In genomic region chr17:27421111-27421510, GRCh38 we compare ENCODE assay signal across 29 cellular contexts.
"Had no signal": no experiment of that assay in that cellular context is flagged by ENCODE, and none has a peak within 500 bp of the region (broad histone marks: within the 10 kb centered on the region; RNA-seq: fewer than 3 reads in every experiment).

No MANE protein-coding gene starts in this region.

- H3K27me3 Mint-ChIP-seq: naive thymus-derived CD4-positive, alpha-beta T cell; progenitor cell of endocrine pancreas; stimulated activated naive CD8-positive, alpha-beta T cell treated with anti-CD3 and anti-CD28 coated beads, Interleukin-15, Interleukin-2, amounts not matched to agents 100 ng/mL and 50 ng/mL, for 24 hours had no signal

- H3K27ac ChIP-seq: neural progenitor cell, neutrophil, pancreas, psoas muscle, right lobe of liver, skin epidermis, spleen, stomach, thoracic aorta, thyroid gland, tibial nerve, upper lobe of left lung, uterus had no signal

- H3K27ac Mint-ChIP-seq: naive thymus-derived CD4-positive, alpha-beta T cell; natural killer cell; nephron; neural progenitor cell; progenitor cell of endocrine pancreas; stimulated activated effector memory CD8-positive, alpha-beta T cell treated with anti-CD3 and anti-CD28 coated beads, Interleukin-12 subunit alpha, Interleukin-12 subunit beta, amount 100 ng/mL, for 72 hours; stimulated activated naive B cell treated with anti-CD40 and anti-IgM and Interleukin-4, amounts not matched to agents 10 μg/mL and 1 μg/mL and 100 μg/mL, for 72 hours; stimulated activated naive CD8-positive, alpha-beta T cell treated with anti-CD3 and anti-CD28 coated beads, Interleukin-15, Interleukin-2, amounts not matched to agents 100 ng/mL and 50 ng/mL, for 24 hours had no signal

- H3K9ac ChIP-seq: neural progenitor cell had no signal

- H3K4me3 ChIP-seq: neural progenitor cell, pancreas, psoas muscle, right lobe of liver, skin epidermis, smooth muscle cell, spleen, stomach, thoracic aorta, thyroid gland, tibial nerve, upper lobe of left lung, uterus had no signal

- H3K4me3 Mint-ChIP-seq: naive thymus-derived CD4-positive, alpha-beta T cell; natural killer cell; nephron; neural progenitor cell; stimulated activated effector memory CD8-positive, alpha-beta T cell treated with anti-CD3 and anti-CD28 coated beads, Interleukin-12 subunit alpha, Interleukin-12 subunit beta, amount 100 ng/mL, for 72 hours; stimulated activated naive B cell treated with anti-CD40 and anti-IgM and Interleukin-4, amounts not matched to agents 10 μg/mL and 1 μg/mL and 100 μg/mL, for 72 hours; stimulated activated naive CD8-positive, alpha-beta T cell treated with anti-CD3 and anti-CD28 coated beads, Interleukin-15, Interleukin-2, amounts not matched to agents 100 ng/mL and 50 ng/mL, for 24 hours had no signal

- H3K4me2 ChIP-seq: neural progenitor cell, smooth muscle cell had no signal

- H3K36me3 Mint-ChIP-seq: naive thymus-derived CD4-positive, alpha-beta T cell; natural killer cell; neural progenitor cell; stimulated activated effector memory CD8-positive, alpha-beta T cell treated with anti-CD3 and anti-CD28 coated beads, Interleukin-12 subunit alpha, Interleukin-12 subunit beta, amount 100 ng/mL, for 72 hours; stimulated activated naive B cell treated with anti-CD40 and anti-IgM and Interleukin-4, amounts not matched to agents 10 μg/mL and 1 μg/mL and 100 μg/mL, for 72 hours had no signal

- H3K36me3 ChIP-seq: neural progenitor cell, neutrophil, pancreas, right lobe of liver, spleen, stomach, thoracic aorta, thyroid gland, tibial nerve, upper lobe of left lung, uterus had no signal

- H2AFZ ChIP-seq: neural progenitor cell had no signal

- H3K4me1 Mint-ChIP-seq: natural killer cell; nephron; neural progenitor cell; stimulated activated effector memory CD8-positive, alpha-beta T cell treated with anti-CD3 and anti-CD28 coated beads, Interleukin-12 subunit alpha, Interleukin-12 subunit beta, amount 100 ng/mL, for 72 hours had no signal

- DNase-seq: naive thymus-derived CD4-positive, alpha-beta T cell; natural killer cell; nucleus accumbens; psoas muscle; right cardiac atrium; right lobe of liver; spleen; stimulated activated CD4-positive, alpha-beta T cell treated with anti-CD3 and anti-CD28 coated beads, Interleukin-12 subunit alpha, Interleukin-12 subunit beta, amount 100 ng/mL, for 4 hours; stimulated activated CD4-positive, alpha-beta T cell treated with anti-CD3 and anti-CD28 coated beads, Interleukin-2, amount 100 ng/mL, for 24 hours; stimulated activated CD4-positive, alpha-beta T cell treated with anti-CD3 and anti-CD28 coated beads, Interleukin-2, amount 100 ng/mL, for 48 hours; stimulated activated CD4-positive, alpha-beta T cell treated with anti-CD3 and anti-CD28 coated beads, Interleukin-4, amount 100 ng/mL, for 24 hours; stimulated activated naive B cell treated with anti-CD40 and anti-IgM and Interleukin-4, amounts not matched to agents 10 μg/mL and 1 μg/mL and 100 μg/mL, for 72 hours; stimulated activated naive CD4-positive, alpha-beta T cell treated with Interleukin-2 at 50 U/mL for 16 hours; stomach; thyroid gland; trophoblast cell; uterus had no signal

- H3K4me1 ChIP-seq: neural progenitor cell, pancreas, psoas muscle, right lobe of liver, spleen, stomach, thyroid gland, tibial nerve, upper lobe of left lung, uterus had no signal

- H3K27me3 ChIP-seq: neural progenitor cell, neutrophil, pancreas, right lobe of liver, spleen, stomach, thyroid gland, tibial nerve, upper lobe of left lung, uterus had no signal

- FAIRE-seq: pancreas had no signal

- H3K9me3 ChIP-seq: neutrophil, pancreas, psoas muscle, right lobe of liver, spleen, stomach, thoracic aorta, thyroid gland, tibial nerve, upper lobe of left lung, uterus had no signal

- H3K9me3 Mint-ChIP-seq: naive thymus-derived CD4-positive, alpha-beta T cell; natural killer cell; nephron; neural progenitor cell; stimulated activated effector memory CD8-positive, alpha-beta T cell treated with anti-CD3 and anti-CD28 coated beads, Interleukin-12 subunit alpha, Interleukin-12 subunit beta, amount 100 ng/mL, for 72 hours; stimulated activated naive B cell treated with anti-CD40 and anti-IgM and Interleukin-4, amounts not matched to agents 10 μg/mL and 1 μg/mL and 100 μg/mL, for 72 hours; stimulated activated naive CD8-positive, alpha-beta T cell treated with anti-CD3 and anti-CD28 coated beads, Interleukin-15, Interleukin-2, amounts not matched to agents 100 ng/mL and 50 ng/mL, for 24 hours had no signal
